19 cellular contexts compared by ENCODE assay signal in genomic region chr2:15145046-15145817, GRCh38.
DNase-seq lines count a peak whose midpoint lies in the region; ATAC-seq, FAIRE-seq and TF ChIP-seq lines count a peak whose summit lies in the region.
"Had no signal": no experiment of that assay in that cellular context is flagged by ENCODE, and none has a peak within 500 bp of the region (broad histone marks: within the 10 kb centered on the region; RNA-seq: fewer than 3 reads in every experiment).

No MANE protein-coding gene starts in this region.

- no peak for ATAC-seq in HG03521 (IDR thresholded peaks at IDR 0.05; ENCODE audit: unreplicated experiment)

- peaks cover 6% of the 10 kb centered on the region for H3K27me3 ChIP-seq in adipocyte (replicated peaks; ENCODE audit: control insufficient read depth, insufficient read depth, low read length)
- H3K27me3 ChIP-seq: BE2C had no signal

- no peak for FAIRE-seq in H54 (lab: Jason Lieb, UNC)
- FAIRE-seq: A204.1, GM12891, GM18507 had no signal

- no peak overlapping the region for H3K9ac ChIP-seq in adipocyte (ENCODE audit: low read length)

- no peaks in the 10 kb centered on the region for H3K36me3 ChIP-seq in adipocyte (ENCODE audit: control insufficient read depth, insufficient read depth, low read length, severe bottlenecking)
- H3K36me3 ChIP-seq: BE2C had no signal

- no peak for TF ChIP-seq POLR2A in H54 (IDR thresholded peaks at IDR 0.05; ENCODE audit: low read depth, low read length)

- H3K4me1 ChIP-seq in adipocyte (ENCODE audit: control insufficient read depth, insufficient read depth, low read length) = no peaks in the 10 kb centered on the region
- H3K4me1 ChIP-seq: BE2C had no signal

- peaks cover 2% of the 10 kb centered on the region for H3K9me3 ChIP-seq in adipocyte (ENCODE audit: control insufficient read depth, low read length)
- H3K9me3 ChIP-seq: BE2C, Caco-2 had no signal

- H3K4me3 ChIP-seq in adipocyte (ENCODE audit: low read length) (no peak overlapping the region), retinal pigment epithelial cell (ENCODE audit: low read length) (no peak overlapping the region)

- TF ChIP-seq CTCF in retinal pigment epithelial cell (conservative IDR thresholded peaks at IDR 0.05; ENCODE audit: low read depth, low read length) = no peak

- peak; percentile 41 for DNase-seq in EH (ENCODE audit: low read depth)
- peak; percentile 56 for DNase-seq in M059J (ENCODE audit: low read depth)
- peak; percentile 56 for DNase-seq in adipocyte (ENCODE audit: low read depth)
- DNase-seq in retinal pigment epithelial cell (ENCODE audit: low read depth) = peak; percentile 40
- no peak for DNase-seq in H54 (ENCODE audit: insufficient read length, low spot score)
- no peak for DNase-seq in putamen (ENCODE audit: low spot score)
- DNase-seq in activated CD4-positive, alpha-beta T cell treated with anti-CD3 and anti-CD28 coated beads, Interleukin-2, amount 50 U/mL, for 1 hour = no peak
- DNase-seq: BE2C; Caco-2; CD4-positive, alpha-beta T cell; H7; NCI-H1048; NCI-H146; NCI-H2029 treated with DMSO at 0.1 percent for 48 hours; NCI-H748 treated with DMSO at 0.1 percent for 48 hours had no signal

Comparison
In these comparisons a context has a peak if more than half of its experiments do, and no peak if none do; other contexts are left out.
1. DNase-seq: peak in EH (single experiment), M059J (single experiment), adipocyte (single experiment) and retinal pigment epithelial cell (single experiment); none in H54 (single experiment), putamen (single experiment) and activated CD4-positive, alpha-beta T cell treated with anti-CD3 and anti-CD28 coated beads, Interleukin-2, amount 50 U/mL, for 1 hour (single experiment).